ENCODE assay signal across 13 cellular contexts in the genomic region with DNA sequence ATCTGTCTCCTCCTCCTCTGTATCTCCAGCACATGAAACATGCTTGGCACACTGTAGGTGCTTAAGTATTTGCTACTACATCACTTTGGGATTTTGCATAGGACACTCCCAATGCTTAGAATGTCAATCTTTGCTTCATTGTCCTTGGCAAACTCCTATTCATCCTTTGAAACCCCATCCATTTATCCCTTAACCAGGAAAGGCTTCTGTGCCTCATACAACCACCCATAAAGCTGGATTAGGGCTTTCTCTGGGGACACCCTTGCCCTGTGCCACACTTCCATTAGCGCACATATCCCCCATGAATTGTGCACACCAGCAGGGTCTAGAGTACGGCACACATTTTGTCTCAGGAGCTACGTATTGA. TPM values are rescaled to one million over a fixed set of nuclear protein-coding genes. Genes with fewer than 3 reads are reported as not detected.
A peak's percentile ranks its signal among the peaks of the same experiment; 100 is the strongest.
DNase-seq lines count a peak whose midpoint lies in the region; FAIRE-seq and TF ChIP-seq lines count a peak whose summit lies in the region.
"Had no signal": no experiment of that assay in that cellular context is flagged by ENCODE, and none has a peak within 500 bp of the region (broad histone marks: within the 10 kb centered on the region; RNA-seq: fewer than 3 reads in every experiment).

No MANE protein-coding gene starts in this region.

- no peak overlapping the region for H3K4me2 ChIP-seq in astrocyte (ENCODE audit: low read length)

- no peak overlapping the region for H3K27ac Mint-ChIP-seq in activated CD4-positive, alpha-beta memory T cell treated with anti-CD3 and anti-CD28 coated beads, Interleukin-2, amount 10 ng/mL, durations not matched to agents 7 days and 5 days
- H3K27ac Mint-ChIP-seq in activated CD4-positive, alpha-beta memory T cell treated with anti-CD3 and anti-CD28 coated beads for 36 hours = no peak overlapping the region
- H3K27ac Mint-ChIP-seq in astrocyte (ENCODE audit: unreplicated experiment) = no peak overlapping the region

- no peaks in the 10 kb centered on the region for H3K9me3 Mint-ChIP-seq in activated CD4-positive, alpha-beta memory T cell treated with anti-CD3 and anti-CD28 coated beads, Interleukin-2, amount 10 ng/mL, durations not matched to agents 7 days and 5 days
- H3K9me3 Mint-ChIP-seq in activated CD4-positive, alpha-beta memory T cell treated with anti-CD3 and anti-CD28 coated beads for 36 hours = peaks cover 3% of the 10 kb centered on the region
- peaks cover 8% of the 10 kb centered on the region for H3K9me3 Mint-ChIP-seq in astrocyte (ENCODE audit: unreplicated experiment)

- POLR2A ChIA-PET in activated CD4-positive, alpha-beta memory T cell treated with anti-CD3 and anti-CD28 coated beads, Interleukin-2, amount 10 ng/mL, durations not matched to agents 7 days and 5 days (lab: Charles Lee) = interaction anchor here (0.6 to 1.8 kb wide), 2 partner anchors 12 to 37 kb away, joined by 3 to 4 read pairs; no protein-coding TSS in a partner anchor
- POLR2A ChIA-PET in activated CD4-positive, alpha-beta memory T cell treated with anti-CD3 and anti-CD28 coated beads for 36 hours (lab: Charles Lee) = no interaction called here

- peak overlapping the region; percentile 28 for H3K4me3 Mint-ChIP-seq in activated CD4-positive, alpha-beta memory T cell treated with anti-CD3 and anti-CD28 coated beads, Interleukin-2, amount 10 ng/mL, durations not matched to agents 7 days and 5 days
- H3K4me3 Mint-ChIP-seq in activated CD4-positive, alpha-beta memory T cell treated with anti-CD3 and anti-CD28 coated beads for 36 hours = no peak overlapping the region
- H3K4me3 Mint-ChIP-seq in astrocyte (ENCODE audit: unreplicated experiment) = peak overlapping the region; percentile 70

- peaks cover 22% of the 10 kb centered on the region for H3K27me3 ChIP-seq in astrocyte (ENCODE audit: insufficient read depth, low read length)
- H3K27me3 ChIP-seq in tibial artery = peaks cover 0 to 37% of the 10 kb centered on the region in 2 donors

- no peaks in the 10 kb centered on the region for H4K20me1 ChIP-seq in astrocyte (ENCODE audit: insufficient read depth, low read length)

- no peak overlapping the region for H3K27ac ChIP-seq in astrocyte (ENCODE audit: low read depth, low read length)
- no peak overlapping the region for H3K27ac ChIP-seq in kidney (ENCODE audit: low read depth in 2 of 2, low read length in 2 of 2)
- peak overlapping the region; percentile 25 to 38 for H3K27ac ChIP-seq in tibial artery
- H3K27ac ChIP-seq: cardiac muscle cell had no signal

- H3K9ac ChIP-seq in astrocyte (ENCODE audit: low read length) (no peak overlapping the region), kidney (ENCODE audit: low read length in 2 of 2) (peak overlapping the region; percentile 15 to 38)

- DNase-seq in activated CD4-positive, alpha-beta memory T cell treated with anti-CD3 and anti-CD28 coated beads, Interleukin-2, amount 10 ng/mL, durations not matched to agents 7 days and 5 days = no peak
- no peak for DNase-seq in activated CD4-positive, alpha-beta memory T cell treated with anti-CD3 and anti-CD28 coated beads for 36 hours
- no peak for DNase-seq in astrocyte (ENCODE audit: low read depth)
- no peak for DNase-seq in kidney
- DNase-seq in tibial artery = no peak
- DNase-seq in kidney tubule cell (ENCODE audit: low spot score) = no peak
- DNase-seq in mucosa of gallbladder (ENCODE audit: low spot score) = no peak
- DNase-seq in NCI-H2196 (lab: John Stamatoyannopoulos, UW; ENCODE audit: unreplicated experiment) = no peak

- peaks cover 15% of the 10 kb centered on the region for H3K4me1 Mint-ChIP-seq in activated CD4-positive, alpha-beta memory T cell treated with anti-CD3 and anti-CD28 coated beads, Interleukin-2, amount 10 ng/mL, durations not matched to agents 7 days and 5 days
- H3K4me1 Mint-ChIP-seq in activated CD4-positive, alpha-beta memory T cell treated with anti-CD3 and anti-CD28 coated beads for 36 hours (ENCODE audit: low read depth) = peaks cover 7% of the 10 kb centered on the region
- H3K4me1 Mint-ChIP-seq in astrocyte (ENCODE audit: low read depth, unreplicated experiment) = peaks cover 8% of the 10 kb centered on the region

- intact Hi-C loops in activated CD4-positive, alpha-beta memory T cell treated with anti-CD3 and anti-CD28 coated beads for 36 hours (cut with micrococcal nuclease) = no loop called here
- intact Hi-C loops in kidney (cut with DNase I) = no loop called here
- intact Hi-C loops in tibial artery (cut with DNase I; ENCODE audit: low total_unique reads) = no loop called here

- H3K79me2 ChIP-seq in astrocyte (ENCODE audit: insufficient read depth, low read length) = no peaks in the 10 kb centered on the region

- peaks cover 54% of the 10 kb centered on the region for H3K27me3 Mint-ChIP-seq in activated CD4-positive, alpha-beta memory T cell treated with anti-CD3 and anti-CD28 coated beads, Interleukin-2, amount 10 ng/mL, durations not matched to agents 7 days and 5 days
- H3K27me3 Mint-ChIP-seq in activated CD4-positive, alpha-beta memory T cell treated with anti-CD3 and anti-CD28 coated beads for 36 hours = peaks cover 54% of the 10 kb centered on the region
- peaks cover 68% of the 10 kb centered on the region for H3K27me3 Mint-ChIP-seq in astrocyte (ENCODE audit: low read depth, unreplicated experiment)

- FAIRE-seq in astrocyte (lab: Jason Lieb, UNC) (no peak), kidney (lab: Jason Lieb, UNC) (no peak)

- no peak overlapping the region for H2AFZ ChIP-seq in astrocyte (ENCODE audit: low read depth, low read length)

- H3K4me3 ChIP-seq in astrocyte (ENCODE audit: insufficient read depth, low read depth, low read length) (no peak overlapping the region), kidney (ENCODE audit: low read length in 2 of 2) (peak overlapping the region in 1 of 2 donors; percentile 37), tibial artery (peak overlapping the region in 1 of 2 donors; percentile 36)

- H3K36me3 ChIP-seq in astrocyte (ENCODE audit: insufficient read depth, low read length) (no peaks in the 10 kb centered on the region), kidney (ENCODE audit: control insufficient read depth in 1 of 2, insufficient read depth in 2 of 2, low read length in 2 of 2) (no peaks in the 10 kb centered on the region), tibial artery (no peaks in the 10 kb centered on the region)
- H3K36me3 ChIP-seq: cardiac muscle cell had no signal

- H3K4me1 ChIP-seq in astrocyte (ENCODE audit: insufficient read depth, low read length) (no peaks in the 10 kb centered on the region), kidney (ENCODE audit: control insufficient read depth in 1 of 2, insufficient read depth in 1 of 2, low read depth in 1 of 2, low read length in 2 of 2) (peaks cover 0 to 4% of the 10 kb centered on the region in 2 donors), tibial artery (peaks cover 0 to 13% (median 0%) of the 10 kb centered on the region in 4 donors)

- CTCF ChIA-PET in activated CD4-positive, alpha-beta memory T cell treated with anti-CD3 and anti-CD28 coated beads, Interleukin-2, amount 10 ng/mL, durations not matched to agents 7 days and 5 days (lab: Charles Lee) = no interaction called here
- CTCF ChIA-PET in activated CD4-positive, alpha-beta memory T cell treated with anti-CD3 and anti-CD28 coated beads for 36 hours (lab: Charles Lee) = no interaction called here

- peaks cover 4% of the 10 kb centered on the region for H3K36me3 Mint-ChIP-seq in activated CD4-positive, alpha-beta memory T cell treated with anti-CD3 and anti-CD28 coated beads, Interleukin-2, amount 10 ng/mL, durations not matched to agents 7 days and 5 days (ENCODE audit: low read depth)
- H3K36me3 Mint-ChIP-seq in activated CD4-positive, alpha-beta memory T cell treated with anti-CD3 and anti-CD28 coated beads for 36 hours = no peaks in the 10 kb centered on the region
- H3K36me3 Mint-ChIP-seq in astrocyte (ENCODE audit: low read depth, unreplicated experiment) = no peaks in the 10 kb centered on the region

- no peaks in the 10 kb centered on the region for H3K9me3 ChIP-seq in astrocyte (ENCODE audit: insufficient read depth, low read depth, low read length)
- H3K9me3 ChIP-seq in kidney (ENCODE audit: control insufficient read depth in 1 of 2, low read length in 2 of 2) = no peaks in the 10 kb centered on the region
- peaks cover 0 to 12% (median 12%) of the 10 kb centered on the region in 3 donors for H3K9me3 ChIP-seq in tibial artery

- TF ChIP-seq CTCF in astrocyte (IDR thresholded peaks at IDR 0.05; ENCODE audit: insufficient read depth, low read depth, low read length) (no peak), kidney (IDR thresholded peaks at IDR 0.05; ENCODE audit: borderline replicate concordance, extremely low read depth, insufficient read depth) (no peak), tibial artery (IDR thresholded peaks at IDR 0.05) (no peak)

RNA-seq across cellular contexts. Expression of a gene that starts 5.8 kb away (rescaled TPM):
- total RNA-seq in activated CD4-positive, alpha-beta memory T cell treated with anti-CD3 and anti-CD28 coated beads, Interleukin-2, amount 10 ng/mL, durations not matched to agents 7 days and 5 days = 1 to 10 TPM; 6.9 to 7.6 TPM
- total RNA-seq in activated CD4-positive, alpha-beta memory T cell treated with anti-CD3 and anti-CD28 coated beads for 36 hours = 1 to 10 TPM; 2.2 to 2.7 TPM
- 7.6 and 9.2 TPM in 2 replicates for total RNA-seq in astrocyte
- total RNA-seq in kidney = 95.0 TPM
- polyA plus RNA-seq in kidney (ENCODE audit: insufficient read depth, low read depth, low replicate concordance) = 45.4 TPM
- total RNA-seq in mucosa of gallbladder = 127 TPM

RNA-seq across cellular contexts. Expression of a gene that starts 6.9 kb away (rescaled TPM):
- 10 to 100 TPM; 15.3 to 15.5 TPM for total RNA-seq in activated CD4-positive, alpha-beta memory T cell treated with anti-CD3 and anti-CD28 coated beads, Interleukin-2, amount 10 ng/mL, durations not matched to agents 7 days and 5 days
- total RNA-seq in activated CD4-positive, alpha-beta memory T cell treated with anti-CD3 and anti-CD28 coated beads for 36 hours = 10 to 100 TPM; 11.0 to 12.8 TPM
- 18.8 and 22.6 TPM in 2 replicates for total RNA-seq in astrocyte
- 38.7 TPM for total RNA-seq in kidney
- polyA plus RNA-seq in kidney (ENCODE audit: insufficient read depth, low read depth, low replicate concordance) = 24.9 TPM
- total RNA-seq in mucosa of gallbladder = 63.0 TPM

RNA-seq across cellular contexts. Expression of a gene that starts 31.8 kb away (rescaled TPM):
- under 1 TPM in 1 of 2 experiments, not detected in 1; 0.18 TPM for total RNA-seq in activated CD4-positive, alpha-beta memory T cell treated with anti-CD3 and anti-CD28 coated beads, Interleukin-2, amount 10 ng/mL, durations not matched to agents 7 days and 5 days
- total RNA-seq in activated CD4-positive, alpha-beta memory T cell treated with anti-CD3 and anti-CD28 coated beads for 36 hours = not detected
- total RNA-seq in astrocyte = 0.36 and 0.48 TPM in 2 replicates
- total RNA-seq in kidney = 0.35 TPM
- polyA plus RNA-seq in kidney (ENCODE audit: insufficient read depth, low read depth, low replicate concordance) = 0.73 TPM
- 0.72 TPM for total RNA-seq in mucosa of gallbladder
- total RNA-seq: A673, H7, LHCN-M2, RPMI7951 had no signal
- polyA plus RNA-seq: cardiac muscle cell had no signal

RNA-seq across cellular contexts. Expression of a gene that starts 47.6 kb away (rescaled TPM):
- 100 to 1,000 TPM; 132 to 134 TPM for total RNA-seq in activated CD4-positive, alpha-beta memory T cell treated with anti-CD3 and anti-CD28 coated beads, Interleukin-2, amount 10 ng/mL, durations not matched to agents 7 days and 5 days
- 10 to 100 TPM; 62.7 to 73.2 TPM for total RNA-seq in activated CD4-positive, alpha-beta memory T cell treated with anti-CD3 and anti-CD28 coated beads for 36 hours
- total RNA-seq in astrocyte (79.7 and 86.2 TPM in 2 replicates), kidney (146 TPM), mucosa of gallbladder (189 TPM)
- polyA plus RNA-seq in kidney (ENCODE audit: insufficient read depth, low read depth, low replicate concordance) = 89.0 TPM

Comparison
In these comparisons a context has a peak if more than half of its experiments do, and no peak if none do; other contexts are left out.
1. H3K27ac ChIP-seq: peak in tibial artery (2 of 2); none in astrocyte (single experiment) and kidney (0 of 2).